In genomic region chr20:52103469-52103910, GRCh38 we compare ENCODE assay signal across 10 cellular contexts.
DNase-seq lines count a peak whose midpoint lies in the region; ATAC-seq and TF ChIP-seq lines count a peak whose summit lies in the region.
"Had no signal": no experiment of that assay in that cellular context is flagged by ENCODE, and none has a peak within 500 bp of the region (broad histone marks: within the 10 kb centered on the region; RNA-seq: fewer than 3 reads in every experiment).

No MANE protein-coding gene starts in this region.

- H3K9me3 Mint-ChIP-seq in activated naive CD8-positive, alpha-beta T cell treated with anti-CD3 and anti-CD28 coated beads for 36 hours: peaks cover 2% of the 10 kb centered on the region

- peaks cover 20% of the 10 kb centered on the region for H3K4me1 Mint-ChIP-seq in activated naive CD8-positive, alpha-beta T cell treated with anti-CD3 and anti-CD28 coated beads for 36 hours

- no peaks in the 10 kb centered on the region for H3K36me3 ChIP-seq in OCI-LY7 (ENCODE audit: insufficient read depth, low read length)

- peaks cover 41% of the 10 kb centered on the region for H3K27me3 Mint-ChIP-seq in activated naive CD8-positive, alpha-beta T cell treated with anti-CD3 and anti-CD28 coated beads for 36 hours

- POLR2A ChIA-PET in OCI-LY7 (lab: Charles Lee): interaction anchor here (0.5 to 0.6 kb wide), 2 partner anchors 953 to 1792 kb away, joined by 4 to 6 read pairs; no protein-coding TSS in a partner anchor

- TF ChIP-seq CTCF in AG10803 (conservative IDR thresholded peaks at IDR 0.05; ENCODE audit: low read length): no peak
- no peak for TF ChIP-seq CTCF in OCI-LY7 (conservative IDR thresholded peaks at IDR 0.05; ENCODE audit: low read length)

- H3K9me2 ChIP-seq in OCI-LY7 (ENCODE audit: insufficient read depth, low read length): no peaks in the 10 kb centered on the region

- H4K20me1 ChIP-seq in OCI-LY7 (ENCODE audit: insufficient read depth, low read length): no peaks in the 10 kb centered on the region

- no peak for ATAC-seq in GM18909 (IDR thresholded peaks at IDR 0.05; ENCODE audit: poor library complexity, unreplicated experiment)
- no peak for ATAC-seq in GM18873 (IDR thresholded peaks at IDR 0.05; ENCODE audit: low FRiP score, unreplicated experiment)
- ATAC-seq: left colon, PC-3 had no signal

- peak overlapping the region; percentile 78 for H3K4me3 Mint-ChIP-seq in activated naive CD8-positive, alpha-beta T cell treated with anti-CD3 and anti-CD28 coated beads for 36 hours

- CTCF ChIA-PET in OCI-LY7 (lab: Charles Lee; ENCODE audit: unreplicated experiment): no interaction called here

- H3K4me2 ChIP-seq in OCI-LY7 (ENCODE audit: low read length): no peak overlapping the region

- DNase-seq in AG10803 (ENCODE audit: low read depth) (peak; percentile 24), HPDE6-E6E7 (ENCODE audit: extremely low spot score) (peak; percentile 91), islet precursor cell (peak; percentile 63), COLO829 (ENCODE audit: low spot score) (no peak), OCI-LY7 (ENCODE audit: low spot score) (no peak)
- DNase-seq in activated naive CD8-positive, alpha-beta T cell treated with anti-CD3 and anti-CD28 coated beads for 36 hours: peak; percentile 35
- DNase-seq: PC-3 had no signal

- BruUV-seq in OCI-LY7 (replicated peaks; lab: Mats Ljungman, UMichigan): no TSS peak

- H3K27ac ChIP-seq in OCI-LY7 (ENCODE audit: low read depth, low read length, poor library complexity, severe bottlenecking): no peak overlapping the region

- H3K9me3 ChIP-seq in OCI-LY7 (ENCODE audit: low read length): no peaks in the 10 kb centered on the region

- intact Hi-C loops in OCI-LY7 (cut with micrococcal nuclease; ENCODE audit: unreplicated experiment): no loop called here

- peak overlapping the region; percentile 45 for H3K27ac Mint-ChIP-seq in activated naive CD8-positive, alpha-beta T cell treated with anti-CD3 and anti-CD28 coated beads for 36 hours

- H3K36me3 Mint-ChIP-seq in activated naive CD8-positive, alpha-beta T cell treated with anti-CD3 and anti-CD28 coated beads for 36 hours: peaks cover 4% of the 10 kb centered on the region

- no peak overlapping the region for H2AFZ ChIP-seq in OCI-LY7 (ENCODE audit: low read length)

- H3K79me2 ChIP-seq in OCI-LY7 (ENCODE audit: insufficient read depth, low read depth, low read length): no peaks in the 10 kb centered on the region

- no peaks in the 10 kb centered on the region for H3K4me1 ChIP-seq in OCI-LY7 (ENCODE audit: insufficient read depth, low read length, poor library complexity, severe bottlenecking)

- H3K4me3 ChIP-seq in AG10803 (ENCODE audit: low read length): peak overlapping the region; percentile 71
- H3K4me3 ChIP-seq in OCI-LY7 (ENCODE audit: low read depth, low read length, poor library complexity, severe bottlenecking): no peak overlapping the region

Comparison
In these comparisons a context has a peak if more than half of its experiments do, and no peak if none do; other contexts are left out.
1. DNase-seq: peak in AG10803 (single experiment), HPDE6-E6E7 (single experiment), activated naive CD8-positive, alpha-beta T cell treated with anti-CD3 and anti-CD28 coated beads for 36 hours (single experiment) and islet precursor cell (single experiment); none in COLO829 (single experiment) and OCI-LY7 (single experiment).